ENCODE assay signal across 8 cellular contexts in the genomic region with DNA sequence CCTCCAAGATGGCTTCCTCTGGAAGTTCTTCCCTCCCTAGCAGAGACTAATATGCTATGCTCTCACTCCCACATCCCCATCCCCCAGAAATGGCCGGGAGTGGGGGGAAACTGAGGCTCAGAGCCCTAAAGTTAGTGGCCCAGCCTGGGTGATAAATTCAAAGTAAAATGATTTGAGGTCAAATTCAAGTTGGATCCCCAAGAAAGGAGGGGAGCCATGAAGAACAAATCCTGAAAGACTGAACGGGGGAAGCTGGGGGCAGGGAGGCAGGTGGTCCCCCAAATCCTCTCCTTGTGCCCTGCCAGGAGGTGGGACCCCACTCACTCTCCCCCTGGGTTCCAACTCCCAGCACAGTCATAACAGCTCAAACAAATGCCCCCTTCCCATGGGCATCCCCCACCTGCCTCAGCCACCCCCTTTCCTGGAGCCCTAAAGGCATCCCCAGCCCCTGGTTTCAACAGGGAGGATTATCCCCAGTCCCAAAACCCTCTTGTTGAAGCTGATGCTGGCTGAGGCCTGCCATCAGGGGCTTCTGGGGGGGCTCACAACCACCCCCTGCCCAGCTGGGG. TPM values are rescaled to one million over a fixed set of nuclear protein-coding genes. Genes with fewer than 3 reads are reported as not detected.
DNase-seq lines count a peak whose midpoint lies in the region; ATAC-seq and TF ChIP-seq lines count a peak whose summit lies in the region.

No MANE protein-coding gene starts in this region.

- H3K9me3 ChIP-seq in BE2C: no peaks in the 10 kb centered on the region
- H3K9me3 ChIP-seq in MG63: no peaks in the 10 kb centered on the region
- no peaks in the 10 kb centered on the region for H3K9me3 ChIP-seq in effector memory CD4-positive, alpha-beta T cell (ENCODE audit: control insufficient read depth, low read length)

- H3K36me3 ChIP-seq in BE2C: peaks cover 37% of the 10 kb centered on the region
- H3K36me3 ChIP-seq in MG63: peaks cover 15% of the 10 kb centered on the region
- H3K36me3 ChIP-seq in effector memory CD4-positive, alpha-beta T cell (ENCODE audit: control insufficient read depth, insufficient read depth, low read length): peaks cover 32% of the 10 kb centered on the region

- DNase-seq in BE2C (no peak), MG63 (no peak), neural crest cell (ENCODE audit: low read depth, low spot score) (no peak), Ammon's horn (ENCODE audit: low spot score) (no peak), NCI-H526 treated with DMSO at 0.1 percent for 48 hours (lab: John Stamatoyannopoulos, UW) (no peak)
- DNase-seq in effector memory CD4-positive, alpha-beta T cell: no peak

- H3K27me3 Mint-ChIP-seq in neural crest cell (ENCODE audit: low read depth): peaks cover 13% of the 10 kb centered on the region

- H3K9me3 Mint-ChIP-seq in neural crest cell: no peaks in the 10 kb centered on the region

- H3K27me3 ChIP-seq in BE2C (no peaks in the 10 kb centered on the region), MG63 (peaks cover 16% of the 10 kb centered on the region)
- no peaks in the 10 kb centered on the region for H3K27me3 ChIP-seq in effector memory CD4-positive, alpha-beta T cell (replicated peaks; ENCODE audit: control insufficient read depth, insufficient read depth, low read length, poor library complexity, severe bottlenecking)

- ATAC-seq in GM21737 (IDR thresholded peaks at IDR 0.05; ENCODE audit: unreplicated experiment) (no peak), GM21786 (IDR thresholded peaks at IDR 0.05; ENCODE audit: unreplicated experiment) (no peak)

- peak overlapping the region; percentile 72 for H3K27ac ChIP-seq in effector memory CD4-positive, alpha-beta T cell (ENCODE audit: insufficient read depth, low read length, poor library complexity, severe bottlenecking)

- H3K4me3 ChIP-seq in BE2C (ENCODE audit: low read depth, low read length) (peak overlapping the region; percentile 90), MG63 (peak overlapping the region; percentile 55)
- H3K4me3 ChIP-seq in effector memory CD4-positive, alpha-beta T cell (ENCODE audit: insufficient read depth, low read depth, low read length, poor library complexity, severe bottlenecking): peak overlapping the region; percentile 69

- no peak for TF ChIP-seq CTCF in BE2C (IDR thresholded peaks at IDR 0.05; ENCODE audit: low read depth, low read length)
- TF ChIP-seq CTCF in neural crest cell (conservative IDR thresholded peaks at IDR 0.05): no peak

- peaks cover 29% of the 10 kb centered on the region for H3K4me1 ChIP-seq in BE2C
- peaks cover 41% of the 10 kb centered on the region for H3K4me1 ChIP-seq in effector memory CD4-positive, alpha-beta T cell (ENCODE audit: control insufficient read depth, insufficient read depth, low read length, poor library complexity, severe bottlenecking)

- no peaks in the 10 kb centered on the region for H3K36me3 Mint-ChIP-seq in neural crest cell (ENCODE audit: low read depth)

- peak overlapping the region; percentile 57 for H3K27ac Mint-ChIP-seq in neural crest cell (ENCODE audit: unreplicated experiment)

- peaks cover 30% of the 10 kb centered on the region for H3K4me1 Mint-ChIP-seq in neural crest cell

- peak overlapping the region; percentile 96 for H3K4me3 Mint-ChIP-seq in neural crest cell

RNA-seq across cellular contexts. Expression of gene CBX6, which starts 1.1 kb away (rescaled TPM):
- polyA plus RNA-seq in BE2C (2012; ENCODE audit: insufficient read depth, insufficient read length, low read depth): 69.0 TPM
- 9.1 and 18.9 TPM in 2 replicates for total RNA-seq in MG63 (2014; rRNA removed; shearing (Covaris generic); ENCODE audit: low replicate concordance)
- 45.8 and 48.2 TPM in 2 replicates for total RNA-seq in neural crest cell

RNA-seq across cellular contexts. Expression of gene NPTXR, which starts 27.0 kb away (rescaled TPM):
- polyA plus RNA-seq in BE2C (2012; ENCODE audit: insufficient read depth, insufficient read length, low read depth): 3.0 TPM
- 0.76 and 1.8 TPM in 2 replicates for total RNA-seq in MG63 (2014; rRNA removed; shearing (Covaris generic); ENCODE audit: low replicate concordance)
- total RNA-seq in neural crest cell: 9.3 and 9.4 TPM in 2 replicates
